6 cellular contexts compared by ENCODE assay signal in genomic region chr19:43595605-43595998, GRCh38. TPM values are rescaled to one million over a fixed set of nuclear protein-coding genes. Genes with fewer than 3 reads are reported as not detected.
DNase-seq lines count a peak whose midpoint lies in the region; ATAC-seq and TF ChIP-seq lines count a peak whose summit lies in the region.

No MANE protein-coding gene starts in this region.

- H3K9me3 Mint-ChIP-seq in GM23338: peaks cover 2% of the 10 kb centered on the region; the same call in 2 of the 3 replicates

- H3K27me3 ChIP-seq in GM23338 (ENCODE audit: insufficient read depth) (no peaks in the 10 kb centered on the region), aorta (ENCODE audit: control insufficient read depth in 1 of 2, insufficient read depth in 2 of 2, low read length in 1 of 2) (no peaks in the 10 kb centered on the region)

- H3K9me3 ChIP-seq in iPS-18c (ENCODE audit: control insufficient read depth, insufficient read depth, low read length): no peaks in the 10 kb centered on the region
- H3K9me3 ChIP-seq in aorta (ENCODE audit: control insufficient read depth, low read length): no peaks in the 10 kb centered on the region

- H3K27ac ChIP-seq in GM23338 (ENCODE audit: low read depth) (peak overlapping the region; percentile 53; the same call in 1 of the 2 replicates), VCaP (peak overlapping the region; percentile 97), aorta (ENCODE audit: low read depth in 1 of 2, low read length in 2 of 2) (peak overlapping the region in 1 of 2 donors; percentile 50)

- H3K4me3 Mint-ChIP-seq in GM23338: peak overlapping the region; percentile 98

- no peaks in the 10 kb centered on the region for H3K9me2 ChIP-seq in GM23338 (ENCODE audit: insufficient read depth)

- peaks cover 10% of the 10 kb centered on the region for H3K4me1 ChIP-seq in GM23338 (ENCODE audit: insufficient read depth)
- H3K4me1 ChIP-seq in aorta (ENCODE audit: control insufficient read depth in 1 of 2, insufficient read depth in 2 of 2, low read length in 2 of 2): peaks cover 0 to 5% of the 10 kb centered on the region in 2 donors

- peaks cover 8% of the 10 kb centered on the region; the same call in 1 of the 2 replicates for H4K20me1 ChIP-seq in GM23338 (replicated peaks; ENCODE audit: insufficient read depth)

- peaks cover 23% of the 10 kb centered on the region for H3K36me3 Mint-ChIP-seq in GM23338 (ENCODE audit: low read depth)

- H3F3A ChIP-seq in GM23338 (replicated peaks; ENCODE audit: low read depth): 0 out of 2 replicates have a peak, but pooled peaks cover 11% of the 10 kb centered on the region

- H2AFZ ChIP-seq in GM23338: peak overlapping the region; percentile 8

- WGBS in aorta, 2 donors: 1% methylated on average over 18 of the region's 18 CpGs

- peak overlapping the region; percentile 97 for H3K4me2 ChIP-seq in GM23338

- H3K79me2 ChIP-seq in GM23338 (replicated peaks; ENCODE audit: insufficient read depth): peaks cover 23% of the 10 kb centered on the region

- no peak for TF ChIP-seq CTCF in GM23338 (conservative IDR thresholded peaks at IDR 0.05; ENCODE audit: low read depth in 2 of 2)
- TF ChIP-seq CTCF in VCaP (conservative IDR thresholded peaks at IDR 0.05): no peak

- peak overlapping the region; percentile 73 for H3K4me3 ChIP-seq in GM23338
- H3K4me3 ChIP-seq in iPS-18c (ENCODE audit: insufficient read depth, low read depth, low read length): peak overlapping the region; percentile 71
- H3K4me3 ChIP-seq in aorta (ENCODE audit: low read length in 2 of 2): peak overlapping the region; percentile 15 to 74

- H3K4me1 Mint-ChIP-seq in GM23338: peaks cover 19% of the 10 kb centered on the region

- peak overlapping the region; percentile 100 for H3K27ac Mint-ChIP-seq in GM23338

- no peak for DNase-seq in GM23338 (ENCODE audit: low spot score)
- DNase-seq in aorta: no peak
- no peak for DNase-seq in middle frontal gyrus (ENCODE audit: extremely low spot score, low spot score)
- no peak for DNase-seq in GM19240 (ENCODE audit: insufficient read length, low spot score)

- ATAC-seq in GM23338 (peak; percentile 15), aorta (ENCODE audit: low FRiP score) (peak; percentile 26)

- intact Hi-C loops in aorta (cut with DNase I): no loop called here

- H3K36me3 ChIP-seq in GM23338 (ENCODE audit: insufficient read depth) (peaks cover 8% of the 10 kb centered on the region; the same call in 1 of the 2 replicates), aorta (ENCODE audit: control insufficient read depth in 1 of 2, insufficient read depth in 2 of 2, low read length in 1 of 2) (peaks cover 0 to 10% of the 10 kb centered on the region in 2 donors)

- H3K27me3 Mint-ChIP-seq in GM23338 (ENCODE audit: insufficient read depth, low read depth, poor library complexity): peaks cover 14% of the 10 kb centered on the region

TF ChIP-seq in GM23338, 12 proteins besides CTCF, POLR2A, EP300 and RAD21:
- TF ChIP-seq ZNF331 (CRISPR knock-in tag; IDR thresholded peaks at IDR 0.05; ENCODE audit: low read depth) (no peak), ZNF114 (CRISPR knock-in tag; IDR thresholded peaks at IDR 0.05) (no peak), JUNB (IDR thresholded peaks at IDR 0.05; ENCODE audit: unreplicated experiment) (no peak), REST (IDR thresholded peaks at IDR 0.05; ENCODE audit: unreplicated experiment) (no peak), STAT1 (IDR thresholded peaks at IDR 0.05; ENCODE audit: unreplicated experiment) (no peak), EZH2 (IDR thresholded peaks at IDR 0.05; ENCODE audit: low read depth, unreplicated experiment) (no peak), CREB1 (CRISPR knock-in tag; IDR thresholded peaks at IDR 0.05; ENCODE audit: low read depth) (no peak), POLR2AphosphoS5 (IDR thresholded peaks at IDR 0.05; ENCODE audit: low read depth) (no peak)

RNA-seq across cellular contexts. Expression of gene IRGQ, which starts 0.3 kb away (rescaled TPM):
- total RNA-seq in GM23338 (2014; rRNA removed; shearing (Covaris generic)): 49.6 and 72.7 TPM in 2 replicates
- 8.4 and 8.7 TPM in 2 replicates for polyA plus RNA-seq in GM23338 (2016; fragmentation: Nextera tagmentation; extraction: Ambion mirVana)
- 10 to 100 TPM; 20.3 to 25.5 TPM for total RNA-seq in aorta
- polyA plus RNA-seq in aorta: 1 to 10 TPM; 4.3 to 7.2 TPM

RNA-seq across cellular contexts. Expression of gene ZNF576, which starts 0.8 kb away (rescaled TPM):
- total RNA-seq in GM23338 (2014; rRNA removed; shearing (Covaris generic)): 5.9 and 14.1 TPM in 2 replicates
- polyA plus RNA-seq in GM23338 (2016; fragmentation: Nextera tagmentation; extraction: Ambion mirVana) (15.5 and 16.9 TPM in 2 replicates), aorta (10 to 100 TPM; 11.4 to 15.7 TPM)
- 10 to 100 TPM; 12.0 to 14.5 TPM for total RNA-seq in aorta

RNA-seq across cellular contexts. Expression of gene SRRM5, which starts 16.3 kb away (rescaled TPM):
- total RNA-seq in GM23338 (2014; rRNA removed; shearing (Covaris generic)): not detected in 2 replicates
- polyA plus RNA-seq in GM23338 (2016; fragmentation: Nextera tagmentation; extraction: Ambion mirVana) (0.08 and 0.17 TPM in 2 replicates), aorta (under 1 TPM in 1 of 2 donors, not detected in 1; 0.69 TPM)
- total RNA-seq in aorta: under 1 TPM; 0.51 to 0.52 TPM

RNA-seq across cellular contexts. Expression of gene PINLYP, which starts 20.0 kb away (rescaled TPM):
- 4.3 and 7.8 TPM in 2 replicates for total RNA-seq in GM23338 (2014; rRNA removed; shearing (Covaris generic))
- polyA plus RNA-seq in GM23338 (2016; fragmentation: Nextera tagmentation; extraction: Ambion mirVana) (11.1 and 12.1 TPM in 2 replicates), aorta (10 to 100 TPM; 20.8 to 22.9 TPM)
- total RNA-seq in aorta: 10 to 100 TPM in 1 of 2 donors, 1 to 10 TPM in 1; 8.2 to 10.1 TPM

RNA-seq across cellular contexts. Expression of gene XRCC1, which starts 20.3 kb away (rescaled TPM):
- 45.8 and 49.5 TPM in 2 replicates for total RNA-seq in GM23338 (2014; rRNA removed; shearing (Covaris generic))
- polyA plus RNA-seq in GM23338 (2016; fragmentation: Nextera tagmentation; extraction: Ambion mirVana) (32.0 and 35.3 TPM in 2 replicates), aorta (10 to 100 TPM; 12.1 to 27.2 TPM)
- total RNA-seq in aorta: 10 to 100 TPM; 22.3 to 30.2 TPM
